Comparison of ENCODE assay signal across 1 cellular context in the genomic region with DNA sequence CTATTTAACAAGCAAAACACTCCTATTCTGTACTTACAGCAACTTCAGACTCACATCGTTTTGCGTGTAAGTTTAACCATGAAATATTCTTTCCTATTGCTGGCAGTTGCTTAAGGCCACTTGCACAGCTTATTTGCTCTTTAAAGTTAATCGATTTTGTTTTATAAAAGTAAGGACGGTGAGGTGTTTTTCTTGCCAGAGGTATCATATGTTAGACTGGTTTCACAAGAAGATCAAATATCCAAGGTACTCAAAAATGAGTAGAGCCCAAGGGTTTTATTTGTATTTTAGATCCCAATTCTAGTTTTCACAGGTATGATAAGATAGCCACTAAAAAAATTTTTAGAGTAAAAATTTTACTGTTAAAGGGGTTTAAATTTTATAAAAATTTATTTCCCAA.
TF ChIP-seq lines count a peak whose summit lies in the region.

No MANE protein-coding gene starts in this region.

TF ChIP-seq in SK-N-SH, 30 proteins besides CTCF, POLR2A, EP300 and RAD21 (continued from another document):
- TF ChIP-seq, protein P1, sequence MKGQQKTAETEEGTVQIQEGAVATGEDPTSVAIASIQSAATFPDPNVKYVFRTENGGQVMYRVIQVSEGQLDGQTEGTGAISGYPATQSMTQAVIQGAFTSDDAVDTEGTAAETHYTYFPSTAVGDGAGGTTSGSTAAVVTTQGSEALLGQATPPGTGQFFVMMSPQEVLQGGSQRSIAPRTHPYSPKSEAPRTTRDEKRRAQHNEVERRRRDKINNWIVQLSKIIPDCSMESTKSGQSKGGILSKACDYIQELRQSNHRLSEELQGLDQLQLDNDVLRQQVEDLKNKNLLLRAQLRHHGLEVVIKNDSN (IDR thresholded peaks at IDR 0.05; ENCODE audit: borderline replicate concordance, low read depth) = no peak
- no peak for TF ChIP-seq POLR2AphosphoS5 (IDR thresholded peaks at IDR 0.05; ENCODE audit: low read depth, low read length)
- TF ChIP-seq GABPA (IDR thresholded peaks at IDR 0.05; ENCODE audit: low read depth) = no peak
- TF ChIP-seq JUND (IDR thresholded peaks at IDR 0.05) = no peak
- TF ChIP-seq RFX5 (IDR thresholded peaks at IDR 0.05; ENCODE audit: low read length) = no peak
- TF ChIP-seq REST (IDR thresholded peaks at IDR 0.05; ENCODE audit: low read depth, low read length) = no peak
- no peak for TF ChIP-seq MXI1 (IDR thresholded peaks at IDR 0.05; ENCODE audit: low read depth, low read length)
- TF ChIP-seq FOXJ3 (CRISPR knock-in tag; IDR thresholded peaks at IDR 0.05) = no peak
- TF ChIP-seq MEF2A (IDR thresholded peaks at IDR 0.05; ENCODE audit: borderline replicate concordance, low read depth) = no peak
- no peak for TF ChIP-seq USF2 (IDR thresholded peaks at IDR 0.05; ENCODE audit: borderline replicate concordance, low read depth, low read length)
- TF ChIP-seq TCF12 (IDR thresholded peaks at IDR 0.05) = no peak
- no peak for TF ChIP-seq EZH2phosphoT487 (IDR thresholded peaks at IDR 0.05; ENCODE audit: borderline replicate concordance, low read depth)
- TF ChIP-seq FOXM1 (IDR thresholded peaks at IDR 0.05; ENCODE audit: low read depth) = no peak
- TF ChIP-seq ELF1 (IDR thresholded peaks at IDR 0.05) = no peak
- TF ChIP-seq CHD2 (IDR thresholded peaks at IDR 0.05; ENCODE audit: low read length, partially characterized antibody) = no peak
- TF ChIP-seq TEAD4 (IDR thresholded peaks at IDR 0.05; ENCODE audit: borderline replicate concordance, insufficient read depth) = no peak
